ENCODE assay signal across 28 cellular contexts in genomic region chrX:14015294-14015693, GRCh38. TPM values are rescaled to one million over a fixed set of nuclear protein-coding genes. Genes with fewer than 3 reads are reported as not detected.
DNase-seq lines count a peak whose midpoint lies in the region; ATAC-seq, FAIRE-seq and TF ChIP-seq lines count a peak whose summit lies in the region.
"Had no signal": no experiment of that assay in that cellular context is flagged by ENCODE, and none has a peak within 500 bp of the region (broad histone marks: within the 10 kb centered on the region; RNA-seq: fewer than 3 reads in every experiment).

No MANE protein-coding gene starts in this region.

- intact Hi-C loops in left cardiac atrium (cut with DNase I) (loop anchor here in 1 of 2 donors (10.0 kb wide), 1 partner anchor 60 kb away; no protein-coding TSS in a partner anchor), adrenal gland (cut with DNase I) (no loop called here)

- no peaks in the 10 kb centered on the region for H3K27me3 ChIP-seq in KMS-11 (ENCODE audit: insufficient read depth, low read depth)
- H3K27me3 ChIP-seq in adrenal gland: no peaks in the 10 kb centered on the region
- H3K27me3 ChIP-seq: esophagus muscularis mucosa, pancreas, upper lobe of left lung had no signal

- peaks cover 0 to 4% (median 0%) of the 10 kb centered on the region in 4 donors for H3K4me1 Mint-ChIP-seq in naive thymus-derived CD8-positive, alpha-beta T cell
- H3K4me1 Mint-ChIP-seq: endodermal cell had no signal

- no peak overlapping the region for H3K4me3 Mint-ChIP-seq in naive thymus-derived CD8-positive, alpha-beta T cell
- H3K4me3 Mint-ChIP-seq: CD4-positive, alpha-beta memory T cell; endodermal cell; T-helper 2 cell treated with Interferon-gamma antibody and Interleukin-4, amounts not matched to agents 5 μg/mL and 100 μg/mL, for 36 hours had no signal

- ATAC-seq in left cardiac atrium: no peak
- ATAC-seq in naive thymus-derived CD8-positive, alpha-beta T cell: no peak
- ATAC-seq: lower lobe of right lung, pancreas, Right ventricle myocardium inferior had no signal

- H3K27me3 Mint-ChIP-seq in naive thymus-derived CD8-positive, alpha-beta T cell: no peaks in the 10 kb centered on the region
- H3K27me3 Mint-ChIP-seq: CD4-positive, alpha-beta memory T cell had no signal

- H3K4me3 ChIP-seq in KMS-11 (IDR thresholded peaks at IDR 0.05; ENCODE audit: insufficient read depth, low read depth, low read length): no peak overlapping the region
- no peak overlapping the region for H3K4me3 ChIP-seq in adrenal gland
- H3K4me3 ChIP-seq: esophagus muscularis mucosa, lower lobe of right lung, pancreas, PC-9, upper lobe of left lung had no signal

- POLR2A ChIA-PET in naive thymus-derived CD8-positive, alpha-beta T cell (lab: Charles Lee): no interaction called here

- H3K27ac Mint-ChIP-seq in naive thymus-derived CD8-positive, alpha-beta T cell: no peak overlapping the region
- H3K27ac Mint-ChIP-seq: CD4-positive, alpha-beta memory T cell; endodermal cell; T-helper 2 cell treated with Interferon-gamma antibody and Interleukin-4, amounts not matched to agents 5 μg/mL and 100 μg/mL, for 36 hours had no signal

- peaks cover 7 to 40% (median 16%) of the 10 kb centered on the region in 3 donors for H3K36me3 Mint-ChIP-seq in naive thymus-derived CD8-positive, alpha-beta T cell

- H3K9me3 ChIP-seq in adrenal gland (replicated peaks in 1 of 3): no peaks in the 10 kb centered on the region
- H3K9me3 ChIP-seq: esophagus muscularis mucosa, lower lobe of right lung, pancreas, upper lobe of left lung had no signal

- no peaks in the 10 kb centered on the region for H4K20me1 ChIP-seq in KMS-11 (ENCODE audit: insufficient read depth)

- H3K4me1 ChIP-seq in KMS-11 (ENCODE audit: low read depth, poor library complexity, severe bottlenecking): peaks cover 19% of the 10 kb centered on the region
- H3K4me1 ChIP-seq in adrenal gland (replicated peaks in 1 of 2): peaks cover 4 to 5% of the 10 kb centered on the region in 2 donors
- H3K4me1 ChIP-seq: esophagus muscularis mucosa, lower lobe of right lung, pancreas, upper lobe of left lung had no signal

- no peaks in the 10 kb centered on the region for H3K9me3 Mint-ChIP-seq in naive thymus-derived CD8-positive, alpha-beta T cell
- H3K9me3 Mint-ChIP-seq: T-helper 2 cell treated with Interferon-gamma antibody and Interleukin-4, amounts not matched to agents 5 μg/mL and 100 μg/mL, for 36 hours had no signal

- TF ChIP-seq POLR2A in adrenal gland (IDR thresholded peaks at IDR 0.05): no peak

- no peak overlapping the region for H3K9ac ChIP-seq in KMS-11

- H3K36me3 ChIP-seq in KMS-11 (ENCODE audit: insufficient read depth): no peaks in the 10 kb centered on the region; the same call in 1 of the 2 replicates
- H3K36me3 ChIP-seq in adrenal gland (replicated peaks in 1 of 2): no peaks in the 10 kb centered on the region

- WGBS in adrenal gland, 4 donors: 56 to 76% (median 67%) methylated on average over 2 of the region's 2 CpGs

- H3K4me2 ChIP-seq in KMS-11: peak overlapping the region; percentile 25; the same call in 1 of the 2 replicates
- H3K4me2 ChIP-seq: PC-9 had no signal

- H2AFZ ChIP-seq in KMS-11 (ENCODE audit: low read depth): no peak overlapping the region
- H2AFZ ChIP-seq: PC-9 had no signal

- DNase-seq in iris pigment epithelial cell (ENCODE audit: low read depth) (peak; percentile 58), left cardiac atrium (no peak), NCI-H1930 (lab: John Stamatoyannopoulos, UW) (no peak), adrenal gland (no peak)
- DNase-seq in naive thymus-derived CD8-positive, alpha-beta T cell: no peak
- DNase-seq: activated CD4-positive, alpha-beta T cell treated with anti-CD3 and anti-CD28 coated beads for 4 hours; activated effector memory CD4-positive, alpha-beta T cell treated with anti-CD3 and anti-CD28 coated beads, Interleukin-2, amount 50 U/mL, for 16 hours; activated T-cell treated with anti-CD3 and anti-CD28 coated beads, Interleukin-2, amount 50 U/mL, for 1 hour; AML-193; CD4-positive, alpha-beta memory T cell; EL; endodermal cell; glutamatergic neuron; lower lobe of right lung; NCI-H1694; NCI-H524 treated with DMSO at 0.1 percent for 48 hours; pancreas; PC-9; stimulated activated CD4-positive, alpha-beta T cell treated with anti-CD3 and anti-CD28 coated beads, Interleukin-2, amount 100 ng/mL, for 48 hours; upper lobe of left lung had no signal

- H3K27ac ChIP-seq in KMS-11: peak overlapping the region; percentile 13; the same call in 1 of the 2 replicates
- H3K27ac ChIP-seq in adrenal gland: no peak overlapping the region
- H3K27ac ChIP-seq: lower lobe of right lung, pancreas, PC-9 had no signal

- no peaks in the 10 kb centered on the region for H3K79me2 ChIP-seq in KMS-11 (ENCODE audit: insufficient read depth, low read depth)

- peak; percentile 91 for FAIRE-seq in colon (lab: Jason Lieb, UNC)
- FAIRE-seq: bronchial epithelial cell, GM12891, H54, pancreas had no signal

- no peak for TF ChIP-seq CTCF in KMS-11 (conservative IDR thresholded peaks at IDR 0.05; ENCODE audit: low read depth, low read length)
- no peak for TF ChIP-seq CTCF in adrenal gland (IDR thresholded peaks at IDR 0.05)

RNA-seq across cellular contexts. Expression of gene GEMIN8, which starts 14.4 kb away (rescaled TPM):
- total RNA-seq in left cardiac atrium (1 to 10 TPM; 8.7 to 9.2 TPM), adrenal gland (10 to 100 TPM; 13.9 to 30.7 (median 19.8) TPM)
- total RNA-seq in naive thymus-derived CD8-positive, alpha-beta T cell: 10 to 100 TPM in 1 of 2 experiments, 1 to 10 TPM in 1; 8.6 to 10.2 TPM
- 10 to 100 TPM; 20.7 to 25.9 (median 23.9) TPM for polyA plus RNA-seq in naive thymus-derived CD8-positive, alpha-beta T cell
- polyA plus RNA-seq in adrenal gland: 10 to 100 TPM; 15.1 to 32.9 (median 24.1) TPM
